Comparison of ENCODE assay signal across 8 cellular contexts in genomic region chr2:231601356-231602229, GRCh38. TPM values are rescaled to one million over a fixed set of nuclear protein-coding genes. Genes with fewer than 3 reads are reported as not detected.
DNase-seq lines count a peak whose midpoint lies in the region; ATAC-seq and TF ChIP-seq lines count a peak whose summit lies in the region.

No MANE protein-coding gene starts in this region.

- CTCF ChIA-PET in A673 (lab: Charles Lee) = interaction anchor here (1.0 to 1.4 kb wide), 7 partner anchors 11 to 119 kb away, joined by 3 to 19 read pairs (median 9); no protein-coding TSS in a partner anchor

- TF ChIP-seq POLR2A in sigmoid colon (IDR thresholded peaks at IDR 0.05) = no peak

- H3K27ac Mint-ChIP-seq in T-helper 2 cell treated with Interferon-gamma antibody and Interleukin-4, amounts not matched to agents 5 μg/mL and 100 μg/mL, for 36 hours = peak overlapping the region; percentile 68

- intact Hi-C loops in A673 (cut with micrococcal nuclease; ENCODE audit: unreplicated experiment) = loop anchor here (1.0 to 2.0 kb wide), 2 partner anchors 38 to 87 kb away; no protein-coding TSS in a partner anchor
- intact Hi-C loops in sigmoid colon (cut with DNase I) = loop anchor here (2.0 to 5.0 kb wide), 2 partner anchors 39 to 139 kb away; partner anchors contain the start of gene NCL

- no peaks in the 10 kb centered on the region for H3K36me3 ChIP-seq in A673 (ENCODE audit: insufficient read depth, low read length, poor library complexity, severe bottlenecking)
- H3K36me3 ChIP-seq in right atrium auricular region = no peaks in the 10 kb centered on the region
- no peaks in the 10 kb centered on the region for H3K36me3 ChIP-seq in sigmoid colon

- H3K4me1 Mint-ChIP-seq in T-helper 2 cell treated with Interferon-gamma antibody and Interleukin-4, amounts not matched to agents 5 μg/mL and 100 μg/mL, for 36 hours (ENCODE audit: low read depth) = peaks cover 9% of the 10 kb centered on the region

- no peaks in the 10 kb centered on the region for H3K9me3 ChIP-seq in A673 (ENCODE audit: low read depth, low read length, poor library complexity, severe bottlenecking)
- H3K9me3 ChIP-seq in right atrium auricular region = no peaks in the 10 kb centered on the region
- H3K9me3 ChIP-seq in sigmoid colon = no peaks in the 10 kb centered on the region

- WGBS in sigmoid colon, 2 donors = 25 to 31% methylated on average over 12 of the region's 12 CpGs

- H3K36me3 Mint-ChIP-seq in T-helper 2 cell treated with Interferon-gamma antibody and Interleukin-4, amounts not matched to agents 5 μg/mL and 100 μg/mL, for 36 hours (ENCODE audit: low read depth) = no peaks in the 10 kb centered on the region

- H3K9me3 Mint-ChIP-seq in T-helper 2 cell treated with Interferon-gamma antibody and Interleukin-4, amounts not matched to agents 5 μg/mL and 100 μg/mL, for 36 hours = no peaks in the 10 kb centered on the region

- peak; percentile 39 for ATAC-seq in GM18870 (IDR thresholded peaks at IDR 0.05; ENCODE audit: unreplicated experiment)
- ATAC-seq in HG03439 (IDR thresholded peaks at IDR 0.05; ENCODE audit: unreplicated experiment) = no peak

- no peak overlapping the region for H3K4me3 Mint-ChIP-seq in T-helper 2 cell treated with Interferon-gamma antibody and Interleukin-4, amounts not matched to agents 5 μg/mL and 100 μg/mL, for 36 hours

- DNase-seq in A673 (ENCODE audit: low spot score) (peak; percentile 81), NCI-H1105 treated with DMSO at 0.1 percent for 48 hours (lab: John Stamatoyannopoulos, UW) (peak; percentile 50), amniotic stem cell (lab: John Stamatoyannopoulos, UW) (peak; percentile 73), right atrium auricular region (ENCODE audit: low spot score) (peak; percentile 87), sigmoid colon (peak; percentile 90)
- peak; percentile 70 for DNase-seq in T-helper 2 cell treated with Interferon-gamma antibody and Interleukin-4, amounts not matched to agents 5 μg/mL and 100 μg/mL, for 36 hours (ENCODE audit: low spot score)

- H3K27ac ChIP-seq in A673 (ENCODE audit: low read depth, low read length, poor library complexity, severe bottlenecking) = no peak overlapping the region
- peak overlapping the region; percentile 7 to 40 for H3K27ac ChIP-seq in right atrium auricular region
- H3K27ac ChIP-seq in sigmoid colon = peak overlapping the region; percentile 98 to 100 (median 99)

- no peaks in the 10 kb centered on the region for H3K27me3 ChIP-seq in A673 (replicated peaks; ENCODE audit: insufficient read depth, low read depth, low read length, poor library complexity)
- H3K27me3 ChIP-seq in right atrium auricular region = no peaks in the 10 kb centered on the region
- H3K27me3 ChIP-seq in sigmoid colon = no peaks in the 10 kb centered on the region

- H3K4me1 ChIP-seq in A673 (ENCODE audit: insufficient read depth, low read length, poor library complexity, severe bottlenecking) (peaks cover 12% of the 10 kb centered on the region), right atrium auricular region (peaks cover 0 to 45% of the 10 kb centered on the region in 2 donors), sigmoid colon (peaks cover 2 to 65% (median 50%) of the 10 kb centered on the region in 4 donors)

- H3K4me3 ChIP-seq in A673 (ENCODE audit: low read depth, low read length, poor library complexity, severe bottlenecking) (no peak overlapping the region), right atrium auricular region (no peak overlapping the region), sigmoid colon (no peak overlapping the region)

- peaks cover 7% of the 10 kb centered on the region for H3K27me3 Mint-ChIP-seq in T-helper 2 cell treated with Interferon-gamma antibody and Interleukin-4, amounts not matched to agents 5 μg/mL and 100 μg/mL, for 36 hours (ENCODE audit: low read depth)

- no peak for TF ChIP-seq EP300 in sigmoid colon (IDR thresholded peaks at IDR 0.05)

- no TSS peak for BruUV-seq in A673 (replicated peaks; lab: Mats Ljungman, UMichigan)

- POLR2A ChIA-PET in A673 (lab: Charles Lee; ENCODE audit: low non-redundant PET) = no interaction called here

- TF ChIP-seq CTCF in A673 (conservative IDR thresholded peaks at IDR 0.05; ENCODE audit: low read depth, low read length) (peak; percentile 86), right atrium auricular region (IDR thresholded peaks at IDR 0.05) (peak; percentile 77 to 89), sigmoid colon (IDR thresholded peaks at IDR 0.05) (peak; percentile 61 to 83 (median 76))

RNA-seq across cellular contexts. Expression of gene TEX44, which starts 8.9 kb away (rescaled TPM):
- total RNA-seq in A673 (2021) (not detected in 2 replicates), right atrium auricular region (not detected), sigmoid colon (not detected)
- polyA plus RNA-seq in sigmoid colon = not detected
